Comparison of ENCODE assay signal across 8 cellular contexts in genomic region chr12:107079172-107080011, GRCh38. TPM values are rescaled to one million over a fixed set of nuclear protein-coding genes. Genes with fewer than 3 reads are reported as not detected.
A peak's percentile ranks its signal among the peaks of the same experiment; 100 is the strongest.
DNase-seq lines count a peak whose midpoint lies in the region; ATAC-seq and TF ChIP-seq lines count a peak whose summit lies in the region.

No MANE protein-coding gene starts in this region.

- no peaks in the 10 kb centered on the region for H3K27me3 ChIP-seq in Loucy (ENCODE audit: insufficient read depth, low read length, poor library complexity, severe bottlenecking)
- no peaks in the 10 kb centered on the region for H3K27me3 ChIP-seq in dorsolateral prefrontal cortex
- no peaks in the 10 kb centered on the region for H3K27me3 ChIP-seq in esophagus muscularis mucosa

- no peaks in the 10 kb centered on the region for H3K27me3 Mint-ChIP-seq in effector memory CD8-positive, alpha-beta T cell

- no peak overlapping the region for H3K9ac ChIP-seq in Loucy (ENCODE audit: low read depth, low read length, poor library complexity, severe bottlenecking)

- peaks cover 4% of the 10 kb centered on the region for H4K20me1 ChIP-seq in Loucy (ENCODE audit: insufficient read depth, low read length, poor library complexity, severe bottlenecking)

- H3K36me3 Mint-ChIP-seq in effector memory CD8-positive, alpha-beta T cell (ENCODE audit: insufficient read depth): no peaks in the 10 kb centered on the region

- H3K9me3 Mint-ChIP-seq in effector memory CD8-positive, alpha-beta T cell: peaks cover 5 to 9% of the 10 kb centered on the region in 2 donors

- no peaks in the 10 kb centered on the region for H3K9me2 ChIP-seq in Loucy (replicated peaks; ENCODE audit: low read depth, low read length)

- peaks cover 6% of the 10 kb centered on the region for H3K4me1 ChIP-seq in Loucy (ENCODE audit: insufficient read depth, low read length, poor library complexity, severe bottlenecking)
- peaks cover 0 to 18% (median 11%) of the 10 kb centered on the region in 4 donors for H3K4me1 ChIP-seq in esophagus muscularis mucosa

- TF ChIP-seq CTCF in Loucy (conservative IDR thresholded peaks at IDR 0.05; ENCODE audit: low read length) (peak; percentile 87), retinal pigment epithelial cell (conservative IDR thresholded peaks at IDR 0.05; ENCODE audit: low read depth, low read length) (peak; percentile 65), dorsolateral prefrontal cortex (IDR thresholded peaks at IDR 0.05 in 54 of 56, conservative IDR thresholded peaks at IDR 0.05 in 2 of 56; ENCODE audit: low read depth in 1 of 56, partially characterized antibody in 56 of 56) (peak in 16 of 56 donors; percentile 11 to 39 (median 20)), esophagus muscularis mucosa (IDR thresholded peaks at IDR 0.05) (peak in 1 of 3 experiments; percentile 48)

- peak; percentile 73 for ATAC-seq in effector memory CD8-positive, alpha-beta T cell (replicated peaks)
- no peak for ATAC-seq in HG02981 (IDR thresholded peaks at IDR 0.05; ENCODE audit: unreplicated experiment)

- H3K27ac Mint-ChIP-seq in effector memory CD8-positive, alpha-beta T cell: no peak overlapping the region

- H3K79me2 ChIP-seq in Loucy (ENCODE audit: insufficient read depth, low read length): peaks cover 17% of the 10 kb centered on the region; the same call in 1 of the 2 replicates

- H3F3A ChIP-seq in Loucy (ENCODE audit: low read depth): no peaks in the 10 kb centered on the region

- H3K4me3 Mint-ChIP-seq in effector memory CD8-positive, alpha-beta T cell: no peak overlapping the region

- no peaks in the 10 kb centered on the region for H3K36me3 ChIP-seq in Loucy (ENCODE audit: insufficient read depth, low read length)
- H3K36me3 ChIP-seq in esophagus muscularis mucosa: no peaks in the 10 kb centered on the region

- H3K4me1 Mint-ChIP-seq in effector memory CD8-positive, alpha-beta T cell (ENCODE audit: low read depth in 2 of 2): peaks cover 15 to 16% of the 10 kb centered on the region in 2 donors

- H3K9me3 ChIP-seq in Loucy (ENCODE audit: insufficient read depth, low read depth, low read length) (no peaks in the 10 kb centered on the region), esophagus muscularis mucosa (no peaks in the 10 kb centered on the region)

- peak; percentile 12 for DNase-seq in NCI-H510A treated with DMSO at 0.1 percent for 48 hours (lab: John Stamatoyannopoulos, UW)
- no peak for DNase-seq in NCI-H510A (lab: John Stamatoyannopoulos, UW)
- no peak for DNase-seq in effector memory CD8-positive, alpha-beta T cell
- no peak for DNase-seq in retinal pigment epithelial cell (ENCODE audit: low read depth)
- no peak for DNase-seq in dorsolateral prefrontal cortex
- no peak for DNase-seq in esophagus muscularis mucosa (ENCODE audit: extremely low spot score)

- intact Hi-C loops in dorsolateral prefrontal cortex (cut with DNase I): no loop called here
- intact Hi-C loops in esophagus muscularis mucosa (cut with DNase I): no loop called here

- no peak for TF ChIP-seq EP300 in esophagus muscularis mucosa (IDR thresholded peaks at IDR 0.05)

- H3K27ac ChIP-seq in dorsolateral prefrontal cortex (no peak overlapping the region), esophagus muscularis mucosa (replicated peaks in 1 of 4) (no peak overlapping the region)

- WGBS in esophagus muscularis mucosa: 92% methylated on average over 2 of the region's 2 CpGs

- no peak overlapping the region for H3K4me2 ChIP-seq in Loucy (ENCODE audit: low read depth, low read length, poor library complexity, severe bottlenecking)

- TF ChIP-seq POLR2A in esophagus muscularis mucosa (IDR thresholded peaks at IDR 0.05; ENCODE audit: low read depth): no peak

- H3K4me3 ChIP-seq in Loucy (ENCODE audit: low read length, poor library complexity, severe bottlenecking): no peak overlapping the region
- H3K4me3 ChIP-seq in retinal pigment epithelial cell (ENCODE audit: low read length): no peak overlapping the region
- H3K4me3 ChIP-seq in dorsolateral prefrontal cortex: no peak overlapping the region
- no peak overlapping the region for H3K4me3 ChIP-seq in esophagus muscularis mucosa

- no peak overlapping the region for H2AFZ ChIP-seq in Loucy (ENCODE audit: low read length)

RNA-seq across cellular contexts. Expression of gene CRY1, which starts 14.0 kb away (rescaled TPM):
- total RNA-seq in dorsolateral prefrontal cortex (10 to 100 TPM; 11.9 to 34.9 (median 18.1) TPM), esophagus muscularis mucosa (10 to 100 TPM; 29.1 to 42.9 (median 34.9) TPM)
